ENCODE assay signal across 23 cellular contexts in the genomic region with DNA sequence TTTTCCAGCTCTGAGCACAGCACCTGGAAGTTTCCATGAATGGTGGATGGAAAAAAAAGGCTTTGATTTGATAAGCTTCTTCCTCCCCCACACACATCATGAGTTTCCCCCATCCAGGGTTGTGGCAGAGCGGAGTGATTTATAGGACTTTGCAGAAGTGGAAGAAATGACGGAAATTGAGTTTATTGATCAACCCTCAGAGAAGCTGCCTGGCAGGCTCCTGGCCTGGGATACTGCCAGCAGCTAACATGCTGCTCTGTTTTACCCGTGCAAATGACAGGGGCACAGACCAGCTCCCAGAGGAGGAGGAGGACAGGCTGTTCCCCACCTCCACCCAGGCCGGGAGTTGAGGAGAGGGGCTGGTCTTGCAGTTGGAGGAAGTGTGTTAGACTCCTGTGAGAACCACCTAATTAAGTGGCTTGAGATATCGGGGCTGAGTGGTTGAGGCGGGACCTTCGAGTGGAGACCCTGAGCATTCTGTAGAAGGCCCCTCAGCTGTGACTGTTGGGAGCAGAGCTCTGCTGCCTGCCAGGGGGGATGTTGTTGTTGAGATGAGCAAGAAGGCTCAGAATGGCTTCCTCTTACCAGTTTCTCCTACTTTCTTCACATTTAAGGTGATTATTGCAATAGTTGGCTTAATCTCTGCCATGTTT. TPM values are rescaled to one million over a fixed set of nuclear protein-coding genes. Genes with fewer than 3 reads are reported as not detected.
A peak's percentile ranks its signal among the peaks of the same experiment; 100 is the strongest.
DNase-seq lines count a peak whose midpoint lies in the region; ATAC-seq and TF ChIP-seq lines count a peak whose summit lies in the region.
"Had no signal": no experiment of that assay in that cellular context is flagged by ENCODE, and none has a peak within 500 bp of the region (broad histone marks: within the 10 kb centered on the region; RNA-seq: fewer than 3 reads in every experiment).

No MANE protein-coding gene starts in this region.

- peaks cover 58% of the 10 kb centered on the region for H3K4me1 ChIP-seq in BE2C
- peaks cover 6 to 12% (median 8%) of the 10 kb centered on the region in 4 donors for H3K4me1 ChIP-seq in upper lobe of left lung
- H3K4me1 ChIP-seq: ascending aorta had no signal

- no peak for TF ChIP-seq EP300 in upper lobe of left lung (IDR thresholded peaks at IDR 0.05)

- TF ChIP-seq POLR2A in upper lobe of left lung (IDR thresholded peaks at IDR 0.05) = no peak

- peak overlapping the region; percentile 49 for H3K27ac Mint-ChIP-seq in mesothelial cell of epicardium
- H3K27ac Mint-ChIP-seq: CD4-positive, alpha-beta T cell; stimulated activated memory B cell treated with anti-CD40 and anti-IgM and Interleukin-4, amounts not matched to agents 10 μg/mL and 1 μg/mL and 100 μg/mL, for 72 hours had no signal

- no peaks in the 10 kb centered on the region for H3K27me3 Mint-ChIP-seq in mesothelial cell of epicardium (ENCODE audit: low read depth)
- H3K27me3 Mint-ChIP-seq: CD4-positive, alpha-beta T cell had no signal

- ATAC-seq in upper lobe of left lung (ENCODE audit: low FRiP score in 2 of 2) = no peak
- ATAC-seq in HG02571 (IDR thresholded peaks at IDR 0.05; ENCODE audit: unreplicated experiment) = no peak
- ATAC-seq: stimulated activated memory B cell treated with anti-CD40 and anti-IgM and Interleukin-4, amounts not matched to agents 10 μg/mL and 1 μg/mL and 100 μg/mL, for 72 hours had no signal

- peaks cover 65% of the 10 kb centered on the region for H3K4me1 Mint-ChIP-seq in mesothelial cell of epicardium
- H3K4me1 Mint-ChIP-seq: naive B cell; stimulated activated memory B cell treated with anti-CD40 and anti-IgM and Interleukin-4, amounts not matched to agents 10 μg/mL and 1 μg/mL and 100 μg/mL, for 72 hours had no signal

- H3K9me3 ChIP-seq in BE2C (no peaks in the 10 kb centered on the region), upper lobe of left lung (no peaks in the 10 kb centered on the region)
- H3K9me3 ChIP-seq: ascending aorta had no signal

- H3K27me3 ChIP-seq in BE2C = no peaks in the 10 kb centered on the region
- no peaks in the 10 kb centered on the region for H3K27me3 ChIP-seq in upper lobe of left lung
- H3K27me3 ChIP-seq: ascending aorta, hepatocyte had no signal

- TF ChIP-seq CTCF in BE2C (IDR thresholded peaks at IDR 0.05; ENCODE audit: low read depth, low read length) (no peak), mesothelial cell of epicardium (IDR thresholded peaks at IDR 0.05; ENCODE audit: unreplicated experiment) (no peak), upper lobe of left lung (IDR thresholded peaks at IDR 0.05) (no peak)

- H3K4me3 Mint-ChIP-seq in mesothelial cell of epicardium = no peak overlapping the region
- H3K4me3 Mint-ChIP-seq: CD4-positive, alpha-beta T cell; naive B cell; stimulated activated memory B cell treated with anti-CD40 and anti-IgM and Interleukin-4, amounts not matched to agents 10 μg/mL and 1 μg/mL and 100 μg/mL, for 72 hours had no signal

- H3K36me3 ChIP-seq in BE2C (no peaks in the 10 kb centered on the region), upper lobe of left lung (no peaks in the 10 kb centered on the region)
- H3K36me3 ChIP-seq: ascending aorta had no signal

- H3K27ac ChIP-seq in cingulate gyrus (ENCODE audit: low read depth, low read length) (peak overlapping the region; percentile 55), upper lobe of left lung (no peak overlapping the region)
- H3K27ac ChIP-seq: ascending aorta, coronary artery, hepatocyte had no signal

- H3K4me3 ChIP-seq in BE2C (ENCODE audit: low read depth, low read length) (no peak overlapping the region), upper lobe of left lung (no peak overlapping the region)
- H3K4me3 ChIP-seq: ascending aorta, coronary artery, hepatocyte had no signal

- H3K36me3 Mint-ChIP-seq in mesothelial cell of epicardium = no peaks in the 10 kb centered on the region
- H3K36me3 Mint-ChIP-seq: stimulated activated memory B cell treated with anti-CD40 and anti-IgM and Interleukin-4, amounts not matched to agents 10 μg/mL and 1 μg/mL and 100 μg/mL, for 72 hours had no signal

- DNase-seq in BE2C = peak; percentile 65
- DNase-seq in NOMO-1 treated with DMSO at 0.1 percent for 48 hours (lab: John Stamatoyannopoulos, UW; ENCODE audit: unreplicated experiment) = peak; percentile 27
- DNase-seq in mesothelial cell of epicardium (ENCODE audit: low spot score in 2 of 2, unreplicated experiment in 2 of 2) = no peak
- no peak for DNase-seq in NCI-H146 (lab: John Stamatoyannopoulos, UW)
- no peak for DNase-seq in upper lobe of left lung
- no peak for DNase-seq in activated T-cell treated with anti-CD3 and anti-CD28 coated beads, Interleukin-2, amount 50 U/mL, for 1 hour
- DNase-seq: activated CD4-positive, alpha-beta T cell treated with anti-CD3 and anti-CD28 coated beads for 1 hour; activated CD8-positive, alpha-beta memory T cell treated with anti-CD3 and anti-CD28 coated beads for 24 hours; activated naive CD4-positive, alpha-beta T cell treated with anti-CD3 and anti-CD28 coated beads, Interleukin-2, amount 50 U/mL, for 16 hours; CD4-positive, alpha-beta T cell; DMS 273 treated with DMSO at 0.1 percent for 48 hours; KG1; naive B cell; NCI-H1048; NCI-H2081 treated with DMSO at 0.1 percent for 48 hours; stimulated activated CD4-positive, alpha-beta T cell treated with anti-CD3 and anti-CD28 coated beads, Interleukin-1b, Interleukin-23, amount 100 ng/mL, for 48 hours had no signal

- 51 to 70% methylated on average over 5 to 7 of the region's 7 CpGs for WGBS in upper lobe of left lung, 2 donors

- H3K9me3 Mint-ChIP-seq in mesothelial cell of epicardium = no peaks in the 10 kb centered on the region
- H3K9me3 Mint-ChIP-seq: CD4-positive, alpha-beta T cell; naive B cell; stimulated activated memory B cell treated with anti-CD40 and anti-IgM and Interleukin-4, amounts not matched to agents 10 μg/mL and 1 μg/mL and 100 μg/mL, for 72 hours had no signal

RNA-seq across cellular contexts. Expression of gene ADORA1, which starts 21.8 kb away (rescaled TPM):
- 17.3 TPM for polyA plus RNA-seq in BE2C (2012; ENCODE audit: insufficient read depth, insufficient read length, low read depth)
- total RNA-seq in mesothelial cell of epicardium = 2.9 to 4.3 TPM (median 3.8 TPM) in 3 replicates
- total RNA-seq in upper lobe of left lung = 1 to 10 TPM in 4 of 6 donors, under 1 TPM in 2; 0.20 to 5.4 (median 3.1) TPM
- total RNA-seq: CD4-positive, alpha-beta T cell; lung microvascular endothelial cell had no signal

RNA-seq across cellular contexts. Expression of gene MYBPH, which starts 26.3 kb away (rescaled TPM):
- not detected for polyA plus RNA-seq in BE2C (2012; ENCODE audit: insufficient read depth, insufficient read length, low read depth)
- total RNA-seq in mesothelial cell of epicardium = not detected in 3 replicates
- under 1 TPM in 3 of 6 donors, not detected in 3; 0.13 to 0.39 (median 0.15) TPM for total RNA-seq in upper lobe of left lung
- total RNA-seq: ascending aorta; CD4-positive, alpha-beta T cell; hepatocyte; lung microvascular endothelial cell had no signal

RNA-seq across cellular contexts. Expression of gene CHI3L1, which starts 37.2 kb away (rescaled TPM):
- polyA plus RNA-seq in BE2C (2012; ENCODE audit: insufficient read depth, insufficient read length, low read depth) = not detected
- total RNA-seq in mesothelial cell of epicardium (0.13 to 0.32 TPM (median 0.22 TPM) in 3 replicates), upper lobe of left lung (10 to 100 TPM; 12.3 to 68.4 (median 52.4) TPM)
- total RNA-seq: CD4-positive, alpha-beta T cell; lung microvascular endothelial cell had no signal

Comparison
In these comparisons a context has a peak if more than half of its experiments do, and no peak if none do; other contexts are left out.
1. DNase-seq: peak in BE2C (single experiment) and NOMO-1 treated with DMSO at 0.1 percent for 48 hours (single experiment); none in mesothelial cell of epicardium (0 of 2), NCI-H146 (single experiment), upper lobe of left lung (0 of 2) and activated T-cell treated with anti-CD3 and anti-CD28 coated beads, Interleukin-2, amount 50 U/mL, for 1 hour (single experiment).
2. RNA of gene CHI3L1, which starts 37.2 kb away (total RNA-seq): 12.3 to 68.4 TPM in upper lobe of left lung; 0.13 to 0.32 TPM in mesothelial cell of epicardium; every median in the first group is over 10 times any median in the second.